In genomic region chr9:36487482-36488321, GRCh38 we compare ENCODE assay signal across 8 cellular contexts.
DNase-seq lines count a peak whose midpoint lies in the region; ATAC-seq, FAIRE-seq and TF ChIP-seq lines count a peak whose summit lies in the region.

No MANE protein-coding gene starts in this region.

- peak; percentile 96 for DNase-seq in BE2C
- DNase-seq in GM19239 (ENCODE audit: insufficient read length, low spot score) = peak; percentile 88
- DNase-seq in NCI-H524 (lab: John Stamatoyannopoulos, UW) = peak; percentile 83 to 92
- DNase-seq in activated CD4-positive, alpha-beta T cell treated with anti-CD3 and anti-CD28 coated beads for 48 hours = peak; percentile 91
- DNase-seq in left lobe of liver (ENCODE audit: low spot score) = peak; percentile 94
- peak; percentile 87 to 90 for DNase-seq in stimulated activated CD4-positive, alpha-beta T cell treated with anti-CD3 and anti-CD28 coated beads, Interleukin-2, amount 100 ng/mL, for 24 hours

- H3K4me1 ChIP-seq in BE2C = 0 out of 2 replicates have a peak, but pooled peaks cover 6% of the 10 kb centered on the region

- peak overlapping the region; percentile 56 for H3K4me3 ChIP-seq in BE2C (ENCODE audit: low read depth, low read length)

- no peaks in the 10 kb centered on the region for H3K27me3 ChIP-seq in BE2C

- peak; percentile 77 for ATAC-seq in HG03439 (IDR thresholded peaks at IDR 0.05; ENCODE audit: unreplicated experiment)
- ATAC-seq in left lobe of liver = peak; percentile 94

- no peak for TF ChIP-seq CTCF in BE2C (IDR thresholded peaks at IDR 0.05; ENCODE audit: low read depth, low read length)

- peak overlapping the region; percentile 78 for H3K27ac ChIP-seq in cingulate gyrus (ENCODE audit: low read depth, low read length)

- no peaks in the 10 kb centered on the region for H3K9me3 ChIP-seq in BE2C

- peak; percentile 89 for FAIRE-seq in GM19239 (lab: Jason Lieb, UNC)

- H3K36me3 ChIP-seq in BE2C = no peaks in the 10 kb centered on the region

Comparison
In these comparisons a context has a peak if more than half of its experiments do, and no peak if none do; other contexts are left out.
1. Peak in every context shown above with its lines: DNase-seq, ATAC-seq, H3K4me3 ChIP-seq and H3K27ac ChIP-seq.